ENCODE assay signal across 17 cellular contexts in genomic region chr14:103020271-103020910, GRCh38.
"Had no signal": no experiment of that assay in that cellular context is flagged by ENCODE, and none has a peak within 500 bp of the region (broad histone marks: within the 10 kb centered on the region; RNA-seq: fewer than 3 reads in every experiment).

No MANE protein-coding gene starts in this region.

- H3K4me1 ChIP-seq: uterus had no signal

- H3K27me3 ChIP-seq: cardiac muscle cell, thyroid gland, uterus had no signal

- H3K4me3 ChIP-seq: cardiac muscle cell, coronary artery, lower lobe of right lung, thyroid gland, uterus had no signal

- H3K27ac Mint-ChIP-seq: activated naive CD8-positive, alpha-beta T cell treated with anti-CD3 and anti-CD28 coated beads, Interleukin-2, amount 50 U/mL, for 24 hours; activated T-cell treated with anti-CD3 and anti-CD28 coated beads, Interleukin-2, amount 50 U/mL, for 24 hours; T-helper 1 cell treated with Interleukin-12 subunit alpha and Interleukin-12 subunit beta and Interleukin-4 antibody, amounts not matched to agents 30 μg/mL and 1 μg/mL, for 36 hours had no signal

- H3K9me3 ChIP-seq: lower lobe of right lung, thyroid gland, uterus had no signal

- H3K9me3 Mint-ChIP-seq: activated naive CD8-positive, alpha-beta T cell treated with anti-CD3 and anti-CD28 coated beads, Interleukin-2, amount 50 U/mL, for 24 hours; activated T-cell treated with anti-CD3 and anti-CD28 coated beads, Interleukin-2, amount 50 U/mL, for 24 hours; T-helper 1 cell treated with Interleukin-12 subunit alpha and Interleukin-12 subunit beta and Interleukin-4 antibody, amounts not matched to agents 30 μg/mL and 1 μg/mL, for 36 hours had no signal

- H3K4me3 Mint-ChIP-seq: activated naive CD8-positive, alpha-beta T cell treated with anti-CD3 and anti-CD28 coated beads, Interleukin-2, amount 50 U/mL, for 24 hours; activated T-cell treated with anti-CD3 and anti-CD28 coated beads, Interleukin-2, amount 50 U/mL, for 24 hours; T-helper 1 cell treated with Interleukin-12 subunit alpha and Interleukin-12 subunit beta and Interleukin-4 antibody, amounts not matched to agents 30 μg/mL and 1 μg/mL, for 36 hours had no signal

- DNase-seq: activated CD4-positive, alpha-beta T cell treated with anti-CD3 and anti-CD28 coated beads, Interleukin-2, amount 50 U/mL, for 4 hours; activated gamma-delta T cell treated with Interleukin-2 at 50 U/mL for 16 hours; activated naive CD8-positive, alpha-beta T cell treated with anti-CD3 and anti-CD28 coated beads, Interleukin-2, amount 50 U/mL, for 24 hours; activated T-cell treated with anti-CD3 and anti-CD28 coated beads, Interleukin-2, amount 50 U/mL, for 24 hours; effector memory CD4-positive, alpha-beta T cell; lower lobe of right lung; naive thymus-derived CD4-positive, alpha-beta T cell; occipital lobe; stimulated activated CD4-positive, alpha-beta T cell treated with anti-CD3 and anti-CD28 coated beads, Interleukin-4, amount 100 ng/mL, for 1 hour; stimulated activated CD8-positive, alpha-beta memory T cell treated with anti-CD3 and anti-CD28 coated beads, Interleukin-4, amount 100 ng/mL, for 48 hours; stimulated activated naive CD8-positive, alpha-beta T cell treated with anti-CD3 and anti-CD28 coated beads, Interleukin-15, Interleukin-2, amounts not matched to agents 100 U/mL and 50 U/mL, for 24 hours; thyroid gland; uterus had no signal

- H3K27ac ChIP-seq: cardiac muscle cell, coronary artery, lower lobe of right lung, thyroid gland, uterus had no signal

- H3K36me3 ChIP-seq: cardiac muscle cell, lower lobe of right lung, thyroid gland, uterus had no signal

- H3K4me1 Mint-ChIP-seq: activated naive CD8-positive, alpha-beta T cell treated with anti-CD3 and anti-CD28 coated beads, Interleukin-2, amount 50 U/mL, for 24 hours had no signal

- ATAC-seq: activated naive CD8-positive, alpha-beta T cell treated with anti-CD3 and anti-CD28 coated beads, Interleukin-2, amount 50 U/mL, for 24 hours; naive thymus-derived CD4-positive, alpha-beta T cell; SK-N-SH treated with all-trans-retinoic acid at 6 μM for 48 hours; stimulated activated naive CD8-positive, alpha-beta T cell treated with anti-CD3 and anti-CD28 coated beads, Interleukin-15, Interleukin-2, amounts not matched to agents 100 U/mL and 50 U/mL, for 24 hours had no signal
